9 cellular contexts compared by ENCODE assay signal in the genomic region with DNA sequence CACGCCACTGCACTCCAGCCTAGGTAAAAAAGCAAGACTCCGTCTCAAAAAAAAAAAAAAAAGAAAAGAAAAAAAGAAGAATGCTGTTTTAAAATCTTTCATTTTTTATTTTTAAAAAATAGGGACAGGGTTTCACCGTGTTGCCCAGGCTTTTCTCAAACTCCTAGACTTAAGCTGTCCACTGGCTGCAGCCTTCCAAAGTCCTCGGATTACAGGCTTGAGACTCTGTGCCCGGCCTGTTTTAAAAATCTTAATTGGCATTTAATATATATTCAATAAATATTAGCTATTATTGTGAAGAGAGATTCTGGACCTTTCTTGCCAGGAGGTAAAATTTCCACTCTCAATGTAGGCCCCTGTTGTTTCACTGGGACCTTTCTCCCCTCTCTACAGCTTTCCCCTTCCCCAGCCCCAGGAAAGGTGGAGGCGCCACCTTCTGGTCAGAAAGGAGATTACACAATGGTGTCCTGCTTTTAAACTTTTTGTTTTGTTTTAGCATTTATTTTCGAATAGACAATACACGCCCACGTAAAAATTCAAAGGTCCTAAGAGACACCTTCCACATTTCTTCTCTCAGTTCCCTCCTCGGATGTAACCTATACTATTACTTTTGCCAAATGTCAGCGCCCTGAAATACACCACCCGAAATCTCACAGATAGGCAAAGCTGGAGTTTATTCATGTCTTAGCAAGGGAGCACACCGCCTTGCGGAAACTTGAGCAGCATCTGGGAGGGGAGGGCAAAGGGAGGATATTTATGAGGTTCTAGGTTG. TPM values are rescaled to one million over a fixed set of nuclear protein-coding genes. Genes with fewer than 3 reads are reported as not detected.
A peak's percentile ranks its signal among the peaks of the same experiment; 100 is the strongest.
DNase-seq lines count a peak whose midpoint lies in the region; ATAC-seq, FAIRE-seq and TF ChIP-seq lines count a peak whose summit lies in the region.
"Had no signal": no experiment of that assay in that cellular context is flagged by ENCODE, and none has a peak within 500 bp of the region (broad histone marks: within the 10 kb centered on the region; RNA-seq: fewer than 3 reads in every experiment).

No MANE protein-coding gene starts in this region.

- peak; percentile 90 for ATAC-seq in CD8-positive, alpha-beta T cell
- ATAC-seq in GM18858 (IDR thresholded peaks at IDR 0.05; ENCODE audit: unreplicated experiment) = no peak

- H3K27ac Mint-ChIP-seq in CD8-positive, alpha-beta T cell = peak overlapping the region; percentile 66

- H3K27ac ChIP-seq in CD8-positive, alpha-beta T cell (ENCODE audit: low read depth, low read length) = no peak overlapping the region
- H3K27ac ChIP-seq in OCI-LY3 (ENCODE audit: low read length) (no peak overlapping the region), thyroid gland (no peak overlapping the region)

- peak; percentile 30 to 77 (median 42) for DNase-seq in CD8-positive, alpha-beta T cell
- DNase-seq in H54 (ENCODE audit: insufficient read length, low spot score) (peak; percentile 23), activated T-helper 1 cell treated with Interleukin-2 at 50 U/mL for 16 hours (ENCODE audit: low read depth) (peak; percentile 26), fibroblast of villous mesenchyme (ENCODE audit: low read depth) (peak; percentile 45), thyroid gland (peak; percentile 37 to 53)

- peak; percentile 94 for TF ChIP-seq CTCF in CD8-positive, alpha-beta T cell (IDR thresholded peaks at IDR 0.05)
- TF ChIP-seq CTCF in OCI-LY3 (IDR thresholded peaks at IDR 0.05; ENCODE audit: low read depth, low read length) (peak; percentile 93), fibroblast of villous mesenchyme (IDR thresholded peaks at IDR 0.05; ENCODE audit: insufficient read depth, low read depth, low read length) (peak; percentile 91), thyroid gland (IDR thresholded peaks at IDR 0.05) (peak; percentile 69 to 91 (median 82))

- peak overlapping the region; percentile 72 for H3K9ac ChIP-seq in OCI-LY3 (ENCODE audit: low read length)

- H3K36me3 ChIP-seq in CD8-positive, alpha-beta T cell (ENCODE audit: insufficient read depth, low read length) = no peaks in the 10 kb centered on the region
- H3K36me3 ChIP-seq in OCI-LY3 (replicated peaks; ENCODE audit: low read depth, low read length) (no peaks in the 10 kb centered on the region), neuron (ENCODE audit: insufficient read depth, low read length) (no peaks in the 10 kb centered on the region), thyroid gland (no peaks in the 10 kb centered on the region)

- intact Hi-C loops in CD8-positive, alpha-beta T cell (cut with DNase I, micrococcal nuclease) = loop anchor here (1.0 to 2.0 kb wide), 8 partner anchors 60 to 346 kb away; no protein-coding TSS in a partner anchor
- intact Hi-C loops in thyroid gland (cut with DNase I) = loop anchor here (10.0 kb wide), 1 partner anchor 346 kb away; a partner anchor contains a TSS

- peak; percentile 45 for FAIRE-seq in H54 (lab: Jason Lieb, UNC)
- FAIRE-seq: colon had no signal

- peaks cover 2% of the 10 kb centered on the region for H3K27me3 Mint-ChIP-seq in CD8-positive, alpha-beta T cell (ENCODE audit: low read depth)

- H3K4me3 ChIP-seq in CD8-positive, alpha-beta T cell (ENCODE audit: low read depth, low read length) = peak overlapping the region; percentile 44
- H3K4me3 ChIP-seq in OCI-LY3 (ENCODE audit: low read length) (peak overlapping the region; percentile 91), fibroblast of villous mesenchyme (ENCODE audit: low read depth, low read length) (peak overlapping the region; percentile 53), neuron (ENCODE audit: low read length) (peak overlapping the region; percentile 51), thyroid gland (replicated peaks in 1 of 3) (peak overlapping the region in 2 of 3 donors; percentile 2 to 45)

- H3K4me3 Mint-ChIP-seq in CD8-positive, alpha-beta T cell = peak overlapping the region; percentile 88

- no peaks in the 10 kb centered on the region for H3K27me3 ChIP-seq in CD8-positive, alpha-beta T cell (ENCODE audit: insufficient read depth, low read length)
- H3K27me3 ChIP-seq in OCI-LY3 (ENCODE audit: low read depth, low read length) (0 out of 2 replicates have a peak, but pooled peaks cover 6% of the 10 kb centered on the region), neuron (ENCODE audit: insufficient read depth, low read length) (peaks cover 2% of the 10 kb centered on the region), thyroid gland (no peaks in the 10 kb centered on the region)

- H4K20me1 ChIP-seq in OCI-LY3 (ENCODE audit: insufficient read depth, low read length) = no peaks in the 10 kb centered on the region

- H3K4me1 Mint-ChIP-seq in CD8-positive, alpha-beta T cell (ENCODE audit: low read depth) = peaks cover 4% of the 10 kb centered on the region

- peak overlapping the region; percentile 99 for H2AFZ ChIP-seq in OCI-LY3 (ENCODE audit: low read depth, low read length)
- H2AFZ ChIP-seq in neuron (ENCODE audit: low read depth, low read length) = peak overlapping the region; percentile 67

- H3K79me2 ChIP-seq in OCI-LY3 (ENCODE audit: low read length) = no peaks in the 10 kb centered on the region

- H3K4me2 ChIP-seq in OCI-LY3 (ENCODE audit: low read length) = peak overlapping the region; percentile 82

- CTCF ChIA-PET in CD8-positive, alpha-beta T cell (lab: Charles Lee) = interaction anchor here (0.7 to 8.1 kb wide), 53 partner anchors 9 to 356 kb away, joined by 3 to 81 read pairs (median 5); a partner anchor contains a TSS

- POLR2A ChIA-PET in CD8-positive, alpha-beta T cell (lab: Charles Lee) = interaction anchor here (1.2 to 1.7 kb wide), 2 partner anchors 159 to 193 kb away, joined by 3 to 5 read pairs; a partner anchor contains a TSS

- WGBS in thyroid gland, 2 donors = 30 to 32% methylated on average over 14 of the region's 14 CpGs

- no peaks in the 10 kb centered on the region for H3K9me3 ChIP-seq in CD8-positive, alpha-beta T cell (ENCODE audit: low read length)
- no peaks in the 10 kb centered on the region for H3K9me3 ChIP-seq in OCI-LY3 (ENCODE audit: insufficient read depth, low read length)
- no peaks in the 10 kb centered on the region for H3K9me3 ChIP-seq in neuron (ENCODE audit: low read length)
- no peaks in the 10 kb centered on the region for H3K9me3 ChIP-seq in thyroid gland

- no peaks in the 10 kb centered on the region for H3K9me3 Mint-ChIP-seq in CD8-positive, alpha-beta T cell

- no peaks in the 10 kb centered on the region for H3K36me3 Mint-ChIP-seq in CD8-positive, alpha-beta T cell

- TF ChIP-seq POLR2A in H54 (IDR thresholded peaks at IDR 0.05; ENCODE audit: low read depth, low read length) (no peak), thyroid gland (IDR thresholded peaks at IDR 0.05) (no peak)

- no peaks in the 10 kb centered on the region for H3K4me1 ChIP-seq in CD8-positive, alpha-beta T cell (ENCODE audit: insufficient read depth, low read length)
- H3K4me1 ChIP-seq in OCI-LY3 (ENCODE audit: low read length) (no peaks in the 10 kb centered on the region; the same call in 1 of the 2 replicates), neuron (ENCODE audit: insufficient read depth, low read length) (no peaks in the 10 kb centered on the region), thyroid gland (no peaks in the 10 kb centered on the region)

RNA-seq across cellular contexts. Expression of a gene that starts 23.8 kb away (rescaled TPM):
- total RNA-seq in CD8-positive, alpha-beta T cell = 10 to 100 TPM; 36.3 to 41.0 TPM
- 13.2 and 13.8 TPM in 2 replicates for total RNA-seq in fibroblast of villous mesenchyme
- total RNA-seq in thyroid gland = 10 to 100 TPM; 51.7 to 71.2 (median 67.3) TPM

RNA-seq across cellular contexts. Expression of a gene that starts 58.9 kb away (rescaled TPM):
- total RNA-seq in CD8-positive, alpha-beta T cell = 10 to 100 TPM; 43.1 to 43.7 TPM
- total RNA-seq in fibroblast of villous mesenchyme (155 and 215 TPM in 2 replicates), thyroid gland (100 to 1,000 TPM; 112 to 158 (median 136) TPM)

Comparison
In these comparisons a context has a peak if more than half of its experiments do, and no peak if none do; other contexts are left out.
1. H3K4me3 ChIP-seq: peak in every context shown above with its lines; median percentile 91 in OCI-LY3; 53 in fibroblast of villous mesenchyme; 51 in neuron; 44 in CD8-positive, alpha-beta T cell; 24 in thyroid gland.